In the genomic region with DNA sequence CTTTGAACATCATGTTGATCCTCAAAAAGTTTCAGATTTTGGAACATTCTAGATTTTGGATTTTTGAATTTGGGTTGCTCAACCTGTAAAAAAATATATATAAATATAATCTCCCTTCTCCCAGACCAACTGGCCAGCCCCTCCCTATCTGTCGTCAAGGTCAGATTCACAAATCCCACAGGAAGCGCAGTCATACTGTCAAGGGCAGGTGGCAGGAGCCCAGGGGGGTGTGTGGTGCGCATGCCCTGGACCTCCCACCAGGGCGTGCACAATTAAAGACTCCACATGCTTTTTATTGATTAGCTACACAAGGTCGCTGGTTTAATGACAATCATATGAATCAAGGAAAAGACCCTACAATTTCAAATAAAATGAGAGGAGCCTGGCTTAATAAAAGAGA, we compare ENCODE assay signal across 22 cellular contexts.
"Had no signal": no experiment of that assay in that cellular context is flagged by ENCODE, and none has a peak within 500 bp of the region (broad histone marks: within the 10 kb centered on the region; RNA-seq: fewer than 3 reads in every experiment).

No MANE protein-coding gene starts in this region.

- H3K9me3 ChIP-seq: left lung, ovary, prostate gland, thyroid gland, upper lobe of right lung had no signal

- H3K27me3 ChIP-seq: left lung, ovary, thyroid gland, upper lobe of right lung had no signal

- H3K36me3 ChIP-seq: left lung, ovary, prostate gland, thyroid gland, upper lobe of right lung had no signal

- H3K4me3 Mint-ChIP-seq: activated naive CD4-positive, alpha-beta T cell treated with anti-CD3 and anti-CD28 coated beads, Interleukin-2, amount 10 ng/mL, durations not matched to agents 7 days and 5 days; activated T-cell treated with anti-CD3 and anti-CD28 coated beads, Interleukin-2, amount 50 U/mL, for 72 hours; natural killer cell; T-helper 1 cell treated with Interleukin-12 subunit alpha and Interleukin-12 subunit beta and Interleukin-4 antibody, amounts not matched to agents 30 μg/mL and 1 μg/mL, for 36 hours; WTC11 had no signal

- H3K9me3 Mint-ChIP-seq: activated naive CD4-positive, alpha-beta T cell treated with anti-CD3 and anti-CD28 coated beads, Interleukin-2, amount 10 ng/mL, durations not matched to agents 7 days and 5 days; activated T-cell treated with anti-CD3 and anti-CD28 coated beads, Interleukin-2, amount 50 U/mL, for 72 hours; natural killer cell; T-helper 1 cell treated with Interleukin-12 subunit alpha and Interleukin-12 subunit beta and Interleukin-4 antibody, amounts not matched to agents 30 μg/mL and 1 μg/mL, for 36 hours had no signal

- H3K27ac ChIP-seq: left lung, ovary, prostate gland, thyroid gland, upper lobe of right lung had no signal

- H3K36me3 Mint-ChIP-seq: activated naive CD4-positive, alpha-beta T cell treated with anti-CD3 and anti-CD28 coated beads, Interleukin-2, amount 10 ng/mL, durations not matched to agents 7 days and 5 days; natural killer cell; WTC11 had no signal

- DNase-seq: activated CD8-positive, alpha-beta memory T cell treated with anti-CD3 and anti-CD28 coated beads for 24 hours; activated CD8-positive, alpha-beta memory T cell treated with anti-CD3 and anti-CD28 coated beads, Interleukin-2, amount 50 U/mL, for 48 hours; activated effector memory CD4-positive, alpha-beta T cell treated with Interleukin-2 at 50 U/mL for 16 hours; activated naive CD4-positive, alpha-beta T cell treated with anti-CD3 and anti-CD28 coated beads, Interleukin-2, amount 10 ng/mL, durations not matched to agents 7 days and 5 days; activated T-cell treated with anti-CD3 and anti-CD28 coated beads, Interleukin-2, amount 50 U/mL, for 72 hours; erythroblast; foreskin fibroblast; hippocampal formation; kidney glomerular epithelial cell; left lung; mammary epithelial cell; midbrain; natural killer cell; ovary; stimulated activated CD4-positive, alpha-beta T cell treated with anti-CD3 and anti-CD28 coated beads, Interleukin-4, amount 100 ng/mL, for 24 hours; stimulated activated naive CD4-positive, alpha-beta T cell treated with Interleukin-2 at 50 U/mL for 16 hours; T1000; thyroid gland; upper lobe of right lung had no signal

- H3K4me3 ChIP-seq: left lung, ovary, prostate gland, thyroid gland, upper lobe of right lung had no signal

- H3K4me1 ChIP-seq: left lung, prostate gland, thyroid gland, upper lobe of right lung had no signal

- H3K4me1 Mint-ChIP-seq: activated naive CD4-positive, alpha-beta T cell treated with anti-CD3 and anti-CD28 coated beads, Interleukin-2, amount 10 ng/mL, durations not matched to agents 7 days and 5 days; natural killer cell had no signal

- H3K27ac Mint-ChIP-seq: activated naive CD4-positive, alpha-beta T cell treated with anti-CD3 and anti-CD28 coated beads, Interleukin-2, amount 10 ng/mL, durations not matched to agents 7 days and 5 days; activated T-cell treated with anti-CD3 and anti-CD28 coated beads, Interleukin-2, amount 50 U/mL, for 72 hours; natural killer cell; T-helper 1 cell treated with Interleukin-12 subunit alpha and Interleukin-12 subunit beta and Interleukin-4 antibody, amounts not matched to agents 30 μg/mL and 1 μg/mL, for 36 hours had no signal
